17 cellular contexts compared by ENCODE assay signal in the genomic region with DNA sequence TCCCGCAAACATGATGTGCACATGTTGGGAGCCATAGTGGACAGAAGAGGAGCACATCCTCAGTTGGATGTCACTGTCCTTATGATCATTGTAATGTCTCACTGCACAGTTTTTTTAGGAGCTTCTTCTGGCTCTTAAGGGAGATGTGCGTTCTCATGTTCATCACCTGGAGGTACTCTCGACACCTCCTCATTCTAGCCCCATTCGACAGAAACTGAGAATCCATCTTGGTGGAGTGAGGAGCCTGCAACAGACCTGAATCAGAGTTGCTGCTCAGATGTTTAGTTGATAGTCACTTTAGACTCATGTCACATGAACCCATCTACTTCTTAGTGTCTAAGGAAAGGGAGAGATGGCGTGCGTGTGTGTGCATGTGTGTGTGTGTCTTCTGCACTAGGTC. TPM values are rescaled to one million over a fixed set of nuclear protein-coding genes. Genes with fewer than 3 reads are reported as not detected.
"Had no signal": no experiment of that assay in that cellular context is flagged by ENCODE, and none has a peak within 500 bp of the region (broad histone marks: within the 10 kb centered on the region; RNA-seq: fewer than 3 reads in every experiment).

No MANE protein-coding gene starts in this region.

- DNase-seq: T1000 had no signal

- H3K9me3 Mint-ChIP-seq: activated CD4-positive, alpha-beta memory T cell treated with anti-CD3 and anti-CD28 coated beads for 36 hours; activated naive CD4-positive, alpha-beta T cell treated with anti-CD3 and anti-CD28 coated beads, Interleukin-2, amount 10 ng/mL, durations not matched to agents 7 days and 5 days; effector memory CD8-positive, alpha-beta T cell; mesothelial cell of epicardium; natural killer cell had no signal

- FAIRE-seq: bronchial epithelial cell had no signal

- H3K36me3 Mint-ChIP-seq: activated CD4-positive, alpha-beta memory T cell treated with anti-CD3 and anti-CD28 coated beads for 36 hours; activated naive CD4-positive, alpha-beta T cell treated with anti-CD3 and anti-CD28 coated beads, Interleukin-2, amount 10 ng/mL, durations not matched to agents 7 days and 5 days; mesothelial cell of epicardium; natural killer cell had no signal

- H3K4me3 ChIP-seq: colonic mucosa, dorsolateral prefrontal cortex, esophagus muscularis mucosa, gastrocnemius medialis, left lung, lung, thoracic aorta, upper lobe of right lung had no signal

- H3K9me3 ChIP-seq: colonic mucosa, esophagus muscularis mucosa, gastrocnemius medialis, left lung, thoracic aorta, upper lobe of right lung had no signal

- H3K36me3 ChIP-seq: colonic mucosa, esophagus muscularis mucosa, gastrocnemius medialis, left lung, thoracic aorta, upper lobe of right lung had no signal

- H3K27ac Mint-ChIP-seq: activated CD4-positive, alpha-beta memory T cell treated with anti-CD3 and anti-CD28 coated beads for 36 hours; activated naive CD4-positive, alpha-beta T cell treated with anti-CD3 and anti-CD28 coated beads, Interleukin-2, amount 10 ng/mL, durations not matched to agents 7 days and 5 days; effector memory CD8-positive, alpha-beta T cell; mesothelial cell of epicardium; natural killer cell; progenitor cell of endocrine pancreas had no signal

- H3K4me3 Mint-ChIP-seq: activated CD4-positive, alpha-beta memory T cell treated with anti-CD3 and anti-CD28 coated beads for 36 hours; activated naive CD4-positive, alpha-beta T cell treated with anti-CD3 and anti-CD28 coated beads, Interleukin-2, amount 10 ng/mL, durations not matched to agents 7 days and 5 days; effector memory CD8-positive, alpha-beta T cell; mesothelial cell of epicardium; natural killer cell had no signal

- H3K27ac ChIP-seq: colonic mucosa, dorsolateral prefrontal cortex, esophagus muscularis mucosa, gastrocnemius medialis, left lung, thoracic aorta, upper lobe of right lung had no signal

RNA-seq across cellular contexts. Expression of gene BMP6, which starts 2.3 kb away (rescaled TPM):
- total RNA-seq: osteocyte had no signal
